Comparison of ENCODE assay signal across 25 cellular contexts in genomic region chr5:21121213-21121612, GRCh38.
"Had no signal": no experiment of that assay in that cellular context is flagged by ENCODE, and none has a peak within 500 bp of the region (broad histone marks: within the 10 kb centered on the region; RNA-seq: fewer than 3 reads in every experiment).

No MANE protein-coding gene starts in this region.

- ATAC-seq: activated CD8-positive, alpha-beta T cell treated with anti-CD3 and anti-CD28 coated beads, Interleukin-2, amount 10 ng/mL, durations not matched to agents 7 days and 5 days; activated naive CD4-positive, alpha-beta T cell treated with anti-CD3 and anti-CD28 coated beads, Interleukin-2, amount 50 U/mL, for 72 hours; activated T-cell treated with anti-CD3 and anti-CD28 coated beads, Interleukin-2, amount 50 U/mL, for 72 hours; gastrocnemius medialis; left lung; natural killer cell; T-helper 17 cell; WTC11 had no signal

- H3K4me2 ChIP-seq: hepatocyte had no signal

- DNase-seq: activated CD4-positive, alpha-beta T cell treated with anti-CD3 and anti-CD28 coated beads, Interleukin-2, amount 10 ng/mL, durations not matched to agents 24 days and 14 days; activated CD8-positive, alpha-beta memory T cell treated with anti-CD3 and anti-CD28 coated beads, Interleukin-2, amount 50 U/mL, for 4 hours; activated CD8-positive, alpha-beta T cell treated with anti-CD3 and anti-CD28 coated beads, Interleukin-2, amount 10 ng/mL, durations not matched to agents 7 days and 5 days; activated gamma-delta T cell; activated T-cell treated with anti-CD3 and anti-CD28 coated beads, Interleukin-2, amount 50 U/mL, for 72 hours; amniotic stem cell; dorsolateral prefrontal cortex; erythroblast; gastrocnemius medialis; left lung; mammary epithelial cell; natural killer cell; posterior cingulate gyrus; stimulated activated CD4-positive, alpha-beta T cell treated with anti-CD3 and anti-CD28 coated beads, Interleukin-15, amount 100 ng/mL, for 24 hours; stimulated activated CD4-positive, alpha-beta T cell treated with anti-CD3 and anti-CD28 coated beads, Interleukin-4, amount 100 ng/mL, for 1 hour; stimulated activated naive CD4-positive, alpha-beta T cell treated with Interleukin-2 at 50 U/mL for 16 hours; substantia nigra; T-helper 17 cell had no signal

- H2AFZ ChIP-seq: hepatocyte had no signal

- H3K9me3 ChIP-seq: gastrocnemius medialis, left lung, neutrophil, tibial nerve, vagina had no signal

- H3K27ac ChIP-seq: dorsolateral prefrontal cortex, gastrocnemius medialis, hepatocyte, left lung, neutrophil, skin epidermis, tibial nerve, vagina had no signal

- H3K79me2 ChIP-seq: hepatocyte had no signal

- H3K27me3 ChIP-seq: dorsolateral prefrontal cortex, gastrocnemius medialis, hepatocyte, left lung, neutrophil, tibial nerve, vagina had no signal

- H3K36me3 ChIP-seq: gastrocnemius medialis, left lung, neutrophil, tibial nerve, vagina had no signal

- H3K4me1 ChIP-seq: gastrocnemius medialis, left lung, tibial nerve, vagina had no signal

- H3K4me3 ChIP-seq: dorsolateral prefrontal cortex, gastrocnemius medialis, hepatocyte, left lung, skin epidermis, tibial nerve, vagina had no signal
